14 cellular contexts compared by ENCODE assay signal in the genomic region with DNA sequence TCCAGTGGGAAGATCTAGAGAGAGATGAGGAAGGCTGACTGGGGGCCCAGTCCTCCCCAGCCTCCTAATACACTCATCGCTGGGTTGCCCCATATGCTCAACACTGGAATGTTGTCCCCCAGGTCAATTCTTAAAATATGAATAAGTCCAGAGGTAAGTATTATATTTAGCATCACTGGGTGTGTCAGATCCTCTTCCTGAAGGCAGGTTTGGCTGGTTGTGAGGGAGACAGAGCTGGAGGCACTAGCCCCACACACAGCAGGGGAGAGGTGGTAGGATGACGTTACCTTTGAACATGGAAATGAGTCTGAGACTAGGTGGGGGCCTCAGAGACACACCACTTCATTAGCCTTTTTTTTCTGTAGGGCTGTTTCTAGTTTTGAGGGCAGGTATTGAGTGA. TPM values are rescaled to one million over a fixed set of nuclear protein-coding genes. Genes with fewer than 3 reads are reported as not detected.
DNase-seq lines count a peak whose midpoint lies in the region; ATAC-seq and TF ChIP-seq lines count a peak whose summit lies in the region.
"Had no signal": no experiment of that assay in that cellular context is flagged by ENCODE, and none has a peak within 500 bp of the region (broad histone marks: within the 10 kb centered on the region; RNA-seq: fewer than 3 reads in every experiment).

No MANE protein-coding gene starts in this region.

- H3K4me3 Mint-ChIP-seq in nephron = no peak overlapping the region
- H3K4me3 Mint-ChIP-seq: activated CD8-positive, alpha-beta T cell treated with anti-CD3 and anti-CD28 coated beads, Interleukin-2, amount 10 ng/mL, durations not matched to agents 7 days and 5 days; activated naive CD8-positive, alpha-beta T cell; endodermal cell; T-helper 1 cell treated with Interleukin-12 subunit alpha and Interleukin-12 subunit beta and Interleukin-4 antibody, amounts not matched to agents 30 μg/mL and 1 μg/mL, for 36 hours had no signal

- peak overlapping the region; percentile 94 to 99 (median 95) for H3K27ac Mint-ChIP-seq in nephron
- H3K27ac Mint-ChIP-seq: activated CD8-positive, alpha-beta T cell treated with anti-CD3 and anti-CD28 coated beads, Interleukin-2, amount 10 ng/mL, durations not matched to agents 7 days and 5 days; activated naive CD8-positive, alpha-beta T cell; endodermal cell; T-helper 1 cell treated with Interleukin-12 subunit alpha and Interleukin-12 subunit beta and Interleukin-4 antibody, amounts not matched to agents 30 μg/mL and 1 μg/mL, for 36 hours had no signal

- H3K9me3 ChIP-seq in duodenal mucosa (ENCODE audit: control insufficient read depth in 1 of 2, low read length in 2 of 2) (no peaks in the 10 kb centered on the region), tibial artery (no peaks in the 10 kb centered on the region)

- H3K27ac ChIP-seq in duodenal mucosa (ENCODE audit: low read depth, low read length) = peak overlapping the region; percentile 65
- H3K27ac ChIP-seq in tibial artery = peak overlapping the region; percentile 76 to 81
- H3K27ac ChIP-seq: 22Rv1 had no signal

- DNase-seq in NCI-H146 (lab: John Stamatoyannopoulos, UW) (peak; percentile 14), NCI-H146 treated with DMSO at 0.1 percent for 48 hours (lab: John Stamatoyannopoulos, UW; ENCODE audit: unreplicated experiment) (no peak), tibial artery (no peak), posterior vena cava (ENCODE audit: low spot score) (no peak), iPS-NIHi11 (ENCODE audit: low spot score) (no peak)
- DNase-seq: activated CD8-positive, alpha-beta T cell treated with anti-CD3 and anti-CD28 coated beads, Interleukin-2, amount 10 ng/mL, durations not matched to agents 7 days and 5 days; endodermal cell; NCI-H1092 treated with DMSO at 0.1 percent for 48 hours had no signal

- H3K9ac ChIP-seq in duodenal mucosa (ENCODE audit: low read depth in 1 of 2, low read length in 2 of 2) = peak overlapping the region in 1 of 2 donors; percentile 2

- TF ChIP-seq CTCF in nephron (IDR thresholded peaks at IDR 0.05; ENCODE audit: unreplicated experiment in 3 of 3) = no peak
- TF ChIP-seq CTCF in tibial artery (IDR thresholded peaks at IDR 0.05) = no peak

- intact Hi-C loops in tibial artery (cut with DNase I; ENCODE audit: low total_unique reads) (loop anchor here (2.0 kb wide), 1 partner anchor 62 kb away; no protein-coding TSS in a partner anchor), posterior vena cava (cut with DNase I) (no loop called here)

- no peaks in the 10 kb centered on the region for H3K9me3 Mint-ChIP-seq in nephron
- H3K9me3 Mint-ChIP-seq: endodermal cell; T-helper 1 cell treated with Interleukin-12 subunit alpha and Interleukin-12 subunit beta and Interleukin-4 antibody, amounts not matched to agents 30 μg/mL and 1 μg/mL, for 36 hours had no signal

- H3K36me3 Mint-ChIP-seq in nephron (ENCODE audit: low read depth) = peaks cover 3% of the 10 kb centered on the region
- H3K36me3 Mint-ChIP-seq: activated naive CD8-positive, alpha-beta T cell had no signal

- H3K4me1 ChIP-seq in duodenal mucosa (ENCODE audit: control insufficient read depth in 1 of 2, insufficient read depth in 2 of 2, low read length in 2 of 2) (peaks cover 0 to 20% of the 10 kb centered on the region in 2 donors), tibial artery (peaks cover 0 to 61% (median 48%) of the 10 kb centered on the region in 4 donors)

- no peaks in the 10 kb centered on the region for H3K27me3 ChIP-seq in duodenal mucosa (ENCODE audit: control insufficient read depth in 1 of 2, insufficient read depth in 2 of 2, low read length in 2 of 2)
- H3K27me3 ChIP-seq in tibial artery = no peaks in the 10 kb centered on the region

- no peak overlapping the region for H3K4me3 ChIP-seq in duodenal mucosa (ENCODE audit: low read depth in 1 of 2, low read length in 2 of 2)
- no peak overlapping the region for H3K4me3 ChIP-seq in tibial artery

- H3K27me3 Mint-ChIP-seq in nephron (ENCODE audit: low read depth) = peaks cover 4% of the 10 kb centered on the region
- H3K27me3 Mint-ChIP-seq: activated naive CD8-positive, alpha-beta T cell had no signal

- no peak for ATAC-seq in GM19397 (IDR thresholded peaks at IDR 0.05; ENCODE audit: unreplicated experiment)
- ATAC-seq: activated CD8-positive, alpha-beta T cell treated with anti-CD3 and anti-CD28 coated beads, Interleukin-2, amount 10 ng/mL, durations not matched to agents 7 days and 5 days had no signal

- peaks cover 88% of the 10 kb centered on the region for H3K4me1 Mint-ChIP-seq in nephron

- peaks cover 0 to 30% of the 10 kb centered on the region in 2 donors for H3K36me3 ChIP-seq in duodenal mucosa (ENCODE audit: control insufficient read depth in 1 of 2, insufficient read depth in 2 of 2, low read length in 2 of 2)
- H3K36me3 ChIP-seq in tibial artery = no peaks in the 10 kb centered on the region

RNA-seq across cellular contexts. Expression of gene SLC44A3, which starts 42.6 kb away (rescaled TPM):
- 10 to 100 TPM in 1 of 2 donors, 1 to 10 TPM in 1; 7.7 to 10.9 TPM for total RNA-seq in posterior vena cava
- total RNA-seq: activated CD8-positive, alpha-beta T cell treated with anti-CD3 and anti-CD28 coated beads, Interleukin-2, amount 10 ng/mL, durations not matched to agents 7 days and 5 days had no signal
